9 cellular contexts compared by ENCODE assay signal in genomic region chr4:87038837-87039715, GRCh38.
DNase-seq lines count a peak whose midpoint lies in the region; ATAC-seq and TF ChIP-seq lines count a peak whose summit lies in the region.
"Had no signal": no experiment of that assay in that cellular context is flagged by ENCODE, and none has a peak within 500 bp of the region (broad histone marks: within the 10 kb centered on the region; RNA-seq: fewer than 3 reads in every experiment).

No MANE protein-coding gene starts in this region.

- no peak overlapping the region for H2AK5ac ChIP-seq in trophoblast cell (ENCODE audit: low read length)

- H3K23ac ChIP-seq in trophoblast cell (ENCODE audit: low read length) = no peak overlapping the region

- no peak overlapping the region for H3K4me3 ChIP-seq in WERI-Rb-1 (ENCODE audit: low read depth, low read length)
- no peak overlapping the region for H3K4me3 ChIP-seq in trophoblast cell (ENCODE audit: low read depth, low read length)

- DNase-seq in DMS53 (lab: John Stamatoyannopoulos, UW) (peak; percentile 72), DMS53 treated with DMSO at 0.1 percent for 48 hours (lab: John Stamatoyannopoulos, UW; ENCODE audit: unreplicated experiment) (no peak), WERI-Rb-1 (peak; percentile 58), Right ventricle myocardium superior (peak; percentile 65), trophoblast cell (peak; percentile 88 to 89), NCI-H1105 (lab: John Stamatoyannopoulos, UW) (no peak)

- H3K14ac ChIP-seq in trophoblast cell (ENCODE audit: low read length) = no peak overlapping the region

- H2BK5ac ChIP-seq in trophoblast cell (ENCODE audit: low read depth, low read length, poor library complexity) = no peak overlapping the region

- TF ChIP-seq CTCF in WERI-Rb-1 (IDR thresholded peaks at IDR 0.05; ENCODE audit: low read depth, low read length) = no peak

- H3K79me1 ChIP-seq in trophoblast cell (ENCODE audit: low read length) = no peaks in the 10 kb centered on the region

- no peak overlapping the region for H3K4ac ChIP-seq in trophoblast cell (ENCODE audit: low read depth, low read length)

- ATAC-seq in HG03469 (IDR thresholded peaks at IDR 0.05; ENCODE audit: unreplicated experiment) (peak; percentile 38), Right ventricle myocardium superior (ENCODE audit: poor library complexity) (peak; percentile 69), GM21717 (IDR thresholded peaks at IDR 0.05; ENCODE audit: unreplicated experiment) (no peak)

- WGBS in trophoblast cell (ENCODE audit: extremely low coverage, insufficient coverage, insufficient read length) = no CpG with 5 or more reads among the region's 8 CpGs

- peaks cover 2% of the 10 kb centered on the region for H3K79me2 ChIP-seq in trophoblast cell (ENCODE audit: control insufficient read depth, insufficient read depth, low read length, poor library complexity)

- intact Hi-C loops in Right ventricle myocardium superior (cut with DNase I) = no loop called here

- H4K12ac ChIP-seq in trophoblast cell (ENCODE audit: low read depth, low read length) = no peak overlapping the region

- H3K27me3 ChIP-seq in WERI-Rb-1 (ENCODE audit: insufficient read depth, low read depth, severe bottlenecking) (no peaks in the 10 kb centered on the region), trophoblast cell (ENCODE audit: insufficient read depth, low read length) (no peaks in the 10 kb centered on the region)

- H3K36me3 ChIP-seq in WERI-Rb-1 = no peaks in the 10 kb centered on the region
- no peaks in the 10 kb centered on the region for H3K36me3 ChIP-seq in trophoblast cell (ENCODE audit: control insufficient read depth in 1 of 2, insufficient read depth in 2 of 2, low read length in 2 of 2)

- peak overlapping the region; percentile 15 for H4K8ac ChIP-seq in trophoblast cell (ENCODE audit: low read depth, low read length)

- no peak overlapping the region for H3K9ac ChIP-seq in trophoblast cell (ENCODE audit: low read length)

- H2BK12ac ChIP-seq in trophoblast cell (ENCODE audit: low read length) = no peak overlapping the region

- H3K27ac ChIP-seq in WERI-Rb-1 = 0 out of 2 replicates have a peak overlapping the region, but pooled peaks have one; percentile 35
- H3K27ac ChIP-seq in trophoblast cell (ENCODE audit: low read depth, low read length) = no peak overlapping the region
- H3K27ac ChIP-seq: 22Rv1 had no signal

- no peak overlapping the region for H4K91ac ChIP-seq in trophoblast cell (ENCODE audit: low read depth, low read length)

- no peak overlapping the region for H2AFZ ChIP-seq in trophoblast cell (ENCODE audit: insufficient read depth, low read length, poor library complexity)

- no peak overlapping the region for H2BK120ac ChIP-seq in trophoblast cell (ENCODE audit: insufficient read depth, low read length, poor library complexity)

- no peak overlapping the region for H3K18ac ChIP-seq in trophoblast cell (ENCODE audit: low read length)

- H3K4me2 ChIP-seq in trophoblast cell (ENCODE audit: low read length) = no peak overlapping the region

- H3K9me3 ChIP-seq in WERI-Rb-1 (ENCODE audit: severe bottlenecking) = no peaks in the 10 kb centered on the region
- no peaks in the 10 kb centered on the region for H3K9me3 ChIP-seq in trophoblast cell (ENCODE audit: insufficient read depth, low read depth, low read length)

- H3K4me1 ChIP-seq in trophoblast cell (ENCODE audit: control insufficient read depth in 1 of 2, insufficient read depth in 2 of 2, low read length in 2 of 2) = peaks cover 3 to 4% of the 10 kb centered on the region in 2 experiments

Comparison
In these comparisons a context has a peak if more than half of its experiments do, and no peak if none do; other contexts are left out.
1. DNase-seq: peak in DMS53 (single experiment), WERI-Rb-1 (single experiment), Right ventricle myocardium superior (single experiment) and trophoblast cell (2 of 2); none in DMS53 treated with DMSO at 0.1 percent for 48 hours (single experiment) and NCI-H1105 (single experiment).